ENCODE assay signal across 8 cellular contexts in the genomic region with DNA sequence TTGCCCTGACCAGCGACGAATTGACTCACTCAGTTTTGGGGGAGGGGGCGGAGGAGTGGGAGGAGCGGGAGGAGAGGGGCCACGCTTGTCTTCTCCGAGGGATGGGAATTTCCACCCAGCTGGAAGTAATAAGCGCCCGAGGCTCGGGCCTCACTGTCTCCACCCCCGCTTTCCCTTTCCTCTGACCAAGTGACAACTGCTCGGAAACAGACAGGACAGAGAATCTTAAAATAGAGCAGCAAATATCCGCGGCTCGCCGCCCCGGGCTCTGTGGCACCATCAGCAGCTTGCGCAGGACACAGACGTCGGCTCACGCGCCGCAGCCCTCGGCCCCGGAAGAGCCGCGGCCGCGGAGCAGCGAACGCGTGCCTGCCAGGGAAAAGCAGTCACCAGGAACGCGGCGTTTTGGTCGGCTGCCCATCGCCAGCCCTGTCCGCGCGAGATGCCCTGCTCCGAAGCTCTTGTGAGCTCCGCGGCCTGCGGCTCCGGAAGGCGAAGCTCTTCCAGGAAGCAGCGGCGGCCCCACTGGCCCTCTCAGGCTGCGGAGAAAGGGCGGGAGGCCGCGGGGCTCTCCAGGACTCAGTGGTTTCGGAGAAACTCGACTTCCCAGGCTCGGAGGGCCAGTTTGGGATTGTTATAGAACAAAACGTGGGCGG. TPM values are rescaled to one million over a fixed set of nuclear protein-coding genes. Genes with fewer than 3 reads are reported as not detected.
DNase-seq lines count a peak whose midpoint lies in the region; ATAC-seq and TF ChIP-seq lines count a peak whose summit lies in the region.

No MANE protein-coding gene starts in this region.

- no peaks in the 10 kb centered on the region for H3K27me3 ChIP-seq in Caco-2 (replicated peaks; ENCODE audit: control insufficient read depth, insufficient read depth, low read length)

- H3K4me3 ChIP-seq in Caco-2 (ENCODE audit: low read depth, low read length) = peak overlapping the region; percentile 19

- no peaks in the 10 kb centered on the region for H3K9me3 Mint-ChIP-seq in Caco-2 (ENCODE audit: unreplicated experiment)
- H3K9me3 Mint-ChIP-seq in IgD-negative memory B cell = no peaks in the 10 kb centered on the region

- H3K4me1 Mint-ChIP-seq in Caco-2 (ENCODE audit: low read depth, unreplicated experiment) = peaks cover 17% of the 10 kb centered on the region
- peaks cover 24 to 30% (median 25%) of the 10 kb centered on the region in 3 donors for H3K4me1 Mint-ChIP-seq in IgD-negative memory B cell

- no peaks in the 10 kb centered on the region for H3K9me3 ChIP-seq in Caco-2

- DNase-seq in Caco-2 (peak; percentile 51 to 53), SKM-1 (lab: John Stamatoyannopoulos, UW; ENCODE audit: unreplicated experiment) (peak; percentile 75), amniotic stem cell (lab: John Stamatoyannopoulos, UW) (peak; percentile 85), left cardiac atrium (peak; percentile 89), posterior cingulate gyrus (peak; percentile 35 to 94 (median 64)), NCI-H187 (lab: John Stamatoyannopoulos, UW) (no peak)

- CTCF ChIA-PET in Caco-2 (lab: Charles Lee) = interaction anchor here (0.7 to 0.9 kb wide), 2 partner anchors 168 to 170 kb away, joined by 3 to 4 read pairs; no protein-coding TSS in a partner anchor

- ATAC-seq in GM21367 (IDR thresholded peaks at IDR 0.05; ENCODE audit: unreplicated experiment) (peak; percentile 26), left cardiac atrium (peak; percentile 87 to 88)

- H3K27ac Mint-ChIP-seq in Caco-2 (ENCODE audit: unreplicated experiment) = no peak overlapping the region
- peak overlapping the region; percentile 60 to 88 (median 78) for H3K27ac Mint-ChIP-seq in IgD-negative memory B cell

- intact Hi-C loops in Caco-2 (cut with micrococcal nuclease; ENCODE audit: unreplicated experiment) (no loop called here), left cardiac atrium (cut with DNase I) (no loop called here), posterior cingulate gyrus (cut with DNase I) (no loop called here)

- no peaks in the 10 kb centered on the region for H3K4me1 ChIP-seq in Caco-2

- H3K27me3 Mint-ChIP-seq in Caco-2 (ENCODE audit: insufficient read depth, unreplicated experiment) (no peaks in the 10 kb centered on the region), IgD-negative memory B cell (peaks cover 26% of the 10 kb centered on the region)

- POLR2A ChIA-PET in Caco-2 (lab: Charles Lee) = no interaction called here

- H3K36me3 Mint-ChIP-seq in Caco-2 (ENCODE audit: insufficient read depth, unreplicated experiment) (no peaks in the 10 kb centered on the region), IgD-negative memory B cell (peaks cover 4% of the 10 kb centered on the region)

- peak overlapping the region; percentile 72 for H3K4me3 Mint-ChIP-seq in Caco-2 (ENCODE audit: unreplicated experiment)
- H3K4me3 Mint-ChIP-seq in IgD-negative memory B cell = peak overlapping the region; percentile 82 to 96 (median 88)

- BruUV-seq in Caco-2 (replicated peaks; lab: Mats Ljungman, UMichigan) = no TSS peak

- H3K36me3 ChIP-seq in Caco-2 (ENCODE audit: control insufficient read depth, insufficient read depth, low read length) = no peaks in the 10 kb centered on the region

- no peak for TF ChIP-seq CTCF in Caco-2 (IDR thresholded peaks at IDR 0.05; ENCODE audit: insufficient read depth in 1 of 2, low read depth in 1 of 2, low read length in 1 of 2, severe bottlenecking in 1 of 2, unreplicated experiment in 1 of 2)

RNA-seq across cellular contexts. Expression of gene RGS16, which starts 10.7 kb away (rescaled TPM):
- total RNA-seq in Caco-2 (2022) (0.77 and 1.2 TPM in 2 replicates), left cardiac atrium (1 to 10 TPM; 1.5 to 3.3 TPM)
- 1.9 TPM for polyA plus RNA-seq in IgD-negative memory B cell

RNA-seq across cellular contexts. Expression of gene RNASEL, which starts 25.9 kb away (rescaled TPM):
- total RNA-seq in Caco-2 (2022) (2.7 and 2.9 TPM in 2 replicates), left cardiac atrium (1 to 10 TPM; 4.1 to 4.9 TPM)
- 8.9 TPM for polyA plus RNA-seq in IgD-negative memory B cell

Comparison
In these comparisons a context has a peak if more than half of its experiments do, and no peak if none do; other contexts are left out.
1. DNase-seq: peak in Caco-2 (2 of 2), SKM-1 (single experiment), amniotic stem cell (single experiment), left cardiac atrium (single experiment) and posterior cingulate gyrus (10 of 10); none in NCI-H187 (0 of 2).